In genomic region chr6:118525913-118526490, GRCh38 we compare ENCODE assay signal across 17 cellular contexts. TPM values are rescaled to one million over a fixed set of nuclear protein-coding genes. Genes with fewer than 3 reads are reported as not detected.
"Had no signal": no experiment of that assay in that cellular context is flagged by ENCODE, and none has a peak within 500 bp of the region (broad histone marks: within the 10 kb centered on the region; RNA-seq: fewer than 3 reads in every experiment).

No MANE protein-coding gene starts in this region.

- H3K9me3 Mint-ChIP-seq: immature natural killer cell; stimulated activated memory B cell treated with anti-CD40 and anti-IgM and Interleukin-4, amounts not matched to agents 10 μg/mL and 1 μg/mL and 100 μg/mL, for 72 hours had no signal

- ATAC-seq: activated CD8-positive, alpha-beta T cell treated with anti-CD3 and anti-CD28 coated beads for 36 hours; activated T-cell treated with anti-CD3 and anti-CD28 coated beads, Interleukin-2, amount 50 U/mL, for 72 hours; left colon; stimulated activated memory B cell treated with anti-CD40 and anti-IgM and Interleukin-4, amounts not matched to agents 10 μg/mL and 1 μg/mL and 100 μg/mL, for 72 hours had no signal

- H3K27me3 Mint-ChIP-seq: activated CD8-positive, alpha-beta T cell treated with anti-CD3 and anti-CD28 coated beads for 36 hours; stimulated activated memory B cell treated with anti-CD40 and anti-IgM and Interleukin-4, amounts not matched to agents 10 μg/mL and 1 μg/mL and 100 μg/mL, for 72 hours had no signal

- H3K27ac ChIP-seq: adrenal gland, spleen had no signal

- H3K9me3 ChIP-seq: adrenal gland had no signal

- H3K4me1 Mint-ChIP-seq: endodermal cell, nephron progenitor cell had no signal

- H3K4me3 ChIP-seq: adrenal gland, spleen had no signal

- H3K36me3 ChIP-seq: adrenal gland had no signal

- H3K27me3 ChIP-seq: adrenal gland, spleen had no signal

- H3K4me3 Mint-ChIP-seq: activated CD8-positive, alpha-beta T cell treated with anti-CD3 and anti-CD28 coated beads for 36 hours; activated T-cell treated with anti-CD3 and anti-CD28 coated beads, Interleukin-2, amount 50 U/mL, for 72 hours; endodermal cell; immature natural killer cell; nephron progenitor cell; stimulated activated memory B cell treated with anti-CD40 and anti-IgM and Interleukin-4, amounts not matched to agents 10 μg/mL and 1 μg/mL and 100 μg/mL, for 72 hours had no signal

- H3K4me1 ChIP-seq: spleen had no signal

- DNase-seq: activated CD8-positive, alpha-beta memory T cell treated with anti-CD3 and anti-CD28 coated beads, Interleukin-2, amount 50 U/mL, for 4 hours; activated CD8-positive, alpha-beta T cell treated with anti-CD3 and anti-CD28 coated beads for 36 hours; activated T-cell treated with anti-CD3 and anti-CD28 coated beads, Interleukin-2, amount 50 U/mL, for 72 hours; adrenal gland; dermis blood vessel endothelial cell; endodermal cell; erythroblast; immature natural killer cell; left colon; nephron progenitor cell; spleen; stimulated activated CD4-positive, alpha-beta T cell treated with anti-CD3 and anti-CD28 coated beads, Interleukin-1b, Interleukin-23, amount 100 ng/mL, for 48 hours; substantia nigra; SW 1271; T1000 had no signal

- H3K27ac Mint-ChIP-seq: activated CD8-positive, alpha-beta T cell treated with anti-CD3 and anti-CD28 coated beads for 36 hours; activated T-cell treated with anti-CD3 and anti-CD28 coated beads, Interleukin-2, amount 50 U/mL, for 72 hours; endodermal cell; nephron progenitor cell; stimulated activated memory B cell treated with anti-CD40 and anti-IgM and Interleukin-4, amounts not matched to agents 10 μg/mL and 1 μg/mL and 100 μg/mL, for 72 hours had no signal

RNA-seq across cellular contexts. Expression of gene PLN, which starts 22.1 kb away (rescaled TPM):
- total RNA-seq: activated CD8-positive, alpha-beta T cell treated with anti-CD3 and anti-CD28 coated beads for 36 hours; activated T-cell treated with anti-CD3 and anti-CD28 coated beads, Interleukin-2, amount 50 U/mL, for 72 hours; dermis blood vessel endothelial cell; endodermal cell; osteocyte had no signal
